In the genomic region with DNA sequence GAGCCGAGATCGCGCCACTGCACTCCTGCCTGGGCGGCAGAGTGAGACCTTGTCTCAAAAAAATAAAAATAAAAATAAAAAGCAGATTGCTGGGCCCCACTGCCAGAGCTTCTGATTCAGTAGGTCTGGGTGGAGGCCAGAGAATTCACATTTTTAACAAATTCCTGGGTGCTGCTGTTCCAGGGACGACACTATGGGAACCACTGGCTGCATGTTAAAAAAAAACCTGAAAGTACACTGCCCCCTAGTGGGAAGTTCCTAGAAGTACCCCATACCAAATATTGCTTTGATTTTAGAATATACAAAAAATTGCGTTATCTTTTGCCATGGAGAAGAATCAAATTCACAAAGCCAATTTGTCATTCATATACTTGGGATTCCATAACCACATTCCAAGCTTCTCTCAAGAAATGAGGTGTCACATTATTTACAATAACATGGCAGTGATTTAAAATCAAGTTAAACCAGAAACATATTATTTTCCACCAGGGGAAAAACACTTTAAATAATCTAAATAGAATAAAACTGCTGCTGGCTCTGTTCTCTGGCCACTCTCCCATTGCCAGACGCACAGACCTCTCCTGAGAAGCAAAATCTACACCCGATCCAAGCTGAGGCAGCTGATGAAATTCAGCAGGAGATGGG, we compare ENCODE assay signal across 8 cellular contexts. TPM values are rescaled to one million over a fixed set of nuclear protein-coding genes. Genes with fewer than 3 reads are reported as not detected.
DNase-seq lines count a peak whose midpoint lies in the region; ATAC-seq and TF ChIP-seq lines count a peak whose summit lies in the region.

No MANE protein-coding gene starts in this region.

- no peaks in the 10 kb centered on the region for H3K27me3 ChIP-seq in lung (ENCODE audit: control insufficient read depth, insufficient read depth)

- 57 to 62% methylated on average over 8 of the region's 8 CpGs for WGBS in lung, 2 donors

- H3K9me3 ChIP-seq in lung (ENCODE audit: control insufficient read depth in 2 of 2, insufficient read depth in 1 of 2, low read length in 1 of 2), result no peaks in the 10 kb centered on the region

- ATAC-seq in lung (ENCODE audit: insufficient read depth, low FRiP score) (no peak), GM21367 (IDR thresholded peaks at IDR 0.05; ENCODE audit: unreplicated experiment) (no peak), GM18498 (IDR thresholded peaks at IDR 0.05; ENCODE audit: unreplicated experiment) (no peak), HG03139 (IDR thresholded peaks at IDR 0.05; ENCODE audit: unreplicated experiment) (no peak)

- no peak overlapping the region for H3K27ac ChIP-seq in lung (ENCODE audit: low read depth in 1 of 2, low read length in 1 of 2)

- DNase-seq in ELR (ENCODE audit: low read depth), result peak; percentile 71
- DNase-seq in Jurkat, Clone E6-1 (ENCODE audit: low read depth, low spot score), result peak; percentile 48
- peak; percentile 53 for DNase-seq in RPMI7951 (ENCODE audit: low read depth)
- peak; percentile 27 to 41 for DNase-seq in dermis microvascular lymphatic vessel endothelial cell (ENCODE audit: low read depth in 2 of 2)
- no peak for DNase-seq in lung (ENCODE audit: low spot score)

- H3K4me1 ChIP-seq in lung (ENCODE audit: control insufficient read depth in 2 of 2, insufficient read depth in 2 of 2, low read length in 2 of 2), result no peaks in the 10 kb centered on the region

- no peaks in the 10 kb centered on the region for H3K36me3 ChIP-seq in lung (ENCODE audit: control insufficient read depth in 2 of 2, insufficient read depth in 2 of 2, low read length in 2 of 2)

- no peak overlapping the region for H3K4me3 ChIP-seq in Jurkat, Clone E6-1 (ENCODE audit: low read length)
- no peak overlapping the region for H3K4me3 ChIP-seq in lung

- peak; percentile 39 for TF ChIP-seq CTCF in lung (IDR thresholded peaks at IDR 0.05; ENCODE audit: control extremely low read depth, extremely low read depth)

RNA-seq across cellular contexts. Expression of a gene that starts 27.4 kb away (rescaled TPM):
- 56.3 TPM for polyA plus RNA-seq in Jurkat, Clone E6-1 (2012; ENCODE audit: insufficient read depth, insufficient read length)
- 58.1 and 66.8 TPM in 2 replicates for total RNA-seq in RPMI7951 (2014; rRNA removed; shearing (Covaris generic))
- 23.3 and 23.5 TPM in 2 replicates for total RNA-seq in dermis microvascular lymphatic vessel endothelial cell
- total RNA-seq in lung, result 10 to 100 TPM; 29.7 to 99.4 TPM
- polyA plus RNA-seq in lung, result 10 to 100 TPM; 51.4 to 83.5 TPM

RNA-seq across cellular contexts. Expression of a gene that starts 42.3 kb away (rescaled TPM):
- polyA plus RNA-seq in Jurkat, Clone E6-1 (2012; ENCODE audit: insufficient read depth, insufficient read length), result 104 TPM
- total RNA-seq in RPMI7951 (2014; rRNA removed; shearing (Covaris generic)), result 57.9 and 59.5 TPM in 2 replicates
- total RNA-seq in dermis microvascular lymphatic vessel endothelial cell (96.4 and 135 TPM in 2 replicates), lung (100 to 1,000 TPM; 104 to 210 TPM)
- 100 to 1,000 TPM in 1 of 2 donors, 10 to 100 TPM in 1; 72.6 to 364 TPM for polyA plus RNA-seq in lung
